In the genomic region with DNA sequence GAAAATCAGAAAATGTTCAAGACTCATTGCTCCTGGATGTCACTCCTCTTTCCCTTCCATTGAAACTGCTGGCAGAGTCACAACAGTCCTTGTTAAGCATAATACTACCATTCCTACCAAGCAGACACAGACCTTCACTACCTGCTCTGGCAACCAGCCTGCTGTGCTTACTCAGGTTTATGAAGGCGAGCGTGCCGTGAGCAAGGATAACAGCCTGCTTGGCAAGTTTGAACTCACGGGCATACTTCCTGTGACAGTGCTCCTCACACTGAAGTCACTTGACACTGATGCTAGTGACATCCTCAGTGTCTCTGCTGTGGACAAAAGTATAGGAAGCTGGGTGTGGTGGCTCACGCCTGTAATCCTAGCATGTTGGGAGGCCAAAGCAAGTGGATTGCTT, we compare ENCODE assay signal across 15 cellular contexts. TPM values are rescaled to one million over a fixed set of nuclear protein-coding genes. Genes with fewer than 3 reads are reported as not detected.
DNase-seq lines count a peak whose midpoint lies in the region; ATAC-seq, FAIRE-seq and TF ChIP-seq lines count a peak whose summit lies in the region.
"Had no signal": no experiment of that assay in that cellular context is flagged by ENCODE, and none has a peak within 500 bp of the region (broad histone marks: within the 10 kb centered on the region; RNA-seq: fewer than 3 reads in every experiment).

No MANE protein-coding gene starts in this region.

- no peaks in the 10 kb centered on the region for H3K36me3 ChIP-seq in bronchial epithelial cell (ENCODE audit: control insufficient read depth, insufficient read depth, low read length)
- H3K36me3 ChIP-seq in mucosa of descending colon (ENCODE audit: low read depth): no peaks in the 10 kb centered on the region
- H3K36me3 ChIP-seq: BE2C, HAP-1 had no signal

- FAIRE-seq in bronchial epithelial cell (lab: Jason Lieb, UNC): peak; percentile 80
- FAIRE-seq: GM12892, H1 had no signal

- peak; percentile 30 for ATAC-seq in mucosa of descending colon
- ATAC-seq in HG02763 (IDR thresholded peaks at IDR 0.05; ENCODE audit: unreplicated experiment): no peak

- H3K27me3 Mint-ChIP-seq in activated CD4-positive, alpha-beta T cell treated with anti-CD3 and anti-CD28 coated beads, Interleukin-2, amount 10 ng/mL, durations not matched to agents 24 days and 14 days: peaks cover 13% of the 10 kb centered on the region
- H3K27me3 Mint-ChIP-seq in activated T-cell treated with anti-CD3 and anti-CD28 coated beads, Interleukin-2, amount 50 U/mL, for 24 hours: no peaks in the 10 kb centered on the region

- H3K4me3 Mint-ChIP-seq in activated CD4-positive, alpha-beta T cell treated with anti-CD3 and anti-CD28 coated beads, Interleukin-2, amount 10 ng/mL, durations not matched to agents 24 days and 14 days: no peak overlapping the region
- no peak overlapping the region for H3K4me3 Mint-ChIP-seq in activated T-cell treated with anti-CD3 and anti-CD28 coated beads, Interleukin-2, amount 50 U/mL, for 24 hours
- H3K4me3 Mint-ChIP-seq: CD4-positive, alpha-beta memory T cell; IgD-negative memory B cell had no signal

- DNase-seq in activated CD4-positive, alpha-beta T cell treated with anti-CD3 and anti-CD28 coated beads, Interleukin-2, amount 10 ng/mL, durations not matched to agents 24 days and 14 days: peak; percentile 52
- DNase-seq in activated CD4-positive, alpha-beta T cell treated with anti-CD3 and anti-CD28 coated beads, Interleukin-2, amount 50 U/mL, for 4 hours: no peak
- peak; percentile 48 for DNase-seq in bronchial epithelial cell (ENCODE audit: low read depth)
- no peak for DNase-seq in mucosa of descending colon
- no peak for DNase-seq in activated T-cell treated with anti-CD3 and anti-CD28 coated beads, Interleukin-2, amount 50 U/mL, for 24 hours
- no peak for DNase-seq in Ammon's horn (ENCODE audit: low spot score)
- DNase-seq: BE2C; CD4-positive, alpha-beta memory T cell; DND-41; GDM1 had no signal

- H3K27me3 ChIP-seq in bronchial epithelial cell (ENCODE audit: control insufficient read depth, insufficient read depth, low read length): peaks cover 4% of the 10 kb centered on the region
- H3K27me3 ChIP-seq: BE2C had no signal

- no peaks in the 10 kb centered on the region for H3K4me1 Mint-ChIP-seq in activated CD4-positive, alpha-beta T cell treated with anti-CD3 and anti-CD28 coated beads, Interleukin-2, amount 10 ng/mL, durations not matched to agents 24 days and 14 days
- H3K4me1 Mint-ChIP-seq in activated T-cell treated with anti-CD3 and anti-CD28 coated beads, Interleukin-2, amount 50 U/mL, for 24 hours (ENCODE audit: low read depth): no peaks in the 10 kb centered on the region

- no peaks in the 10 kb centered on the region for H3K9me3 Mint-ChIP-seq in activated CD4-positive, alpha-beta T cell treated with anti-CD3 and anti-CD28 coated beads, Interleukin-2, amount 10 ng/mL, durations not matched to agents 24 days and 14 days
- no peaks in the 10 kb centered on the region for H3K9me3 Mint-ChIP-seq in activated T-cell treated with anti-CD3 and anti-CD28 coated beads, Interleukin-2, amount 50 U/mL, for 24 hours
- H3K9me3 Mint-ChIP-seq: CD4-positive, alpha-beta memory T cell; IgD-negative memory B cell had no signal

- H3K4me1 ChIP-seq in mucosa of descending colon (ENCODE audit: low read depth): no peaks in the 10 kb centered on the region
- H3K4me1 ChIP-seq: BE2C, HAP-1 had no signal

- TF ChIP-seq CTCF in bronchial epithelial cell (IDR thresholded peaks at IDR 0.05; ENCODE audit: insufficient read depth, low read length, severe bottlenecking): no peak
- no peak for TF ChIP-seq CTCF in mucosa of descending colon (IDR thresholded peaks at IDR 0.05)

- H3K9me3 ChIP-seq in mucosa of descending colon: no peaks in the 10 kb centered on the region
- H3K9me3 ChIP-seq: BE2C, HAP-1 had no signal

- no peak overlapping the region for H3K27ac Mint-ChIP-seq in activated CD4-positive, alpha-beta T cell treated with anti-CD3 and anti-CD28 coated beads, Interleukin-2, amount 10 ng/mL, durations not matched to agents 24 days and 14 days
- H3K27ac Mint-ChIP-seq in activated T-cell treated with anti-CD3 and anti-CD28 coated beads, Interleukin-2, amount 50 U/mL, for 24 hours: no peak overlapping the region

- intact Hi-C loops in activated CD4-positive, alpha-beta T cell treated with anti-CD3 and anti-CD28 coated beads, Interleukin-2, amount 10 ng/mL, durations not matched to agents 24 days and 14 days (cut with micrococcal nuclease): no loop called here
- intact Hi-C loops in mucosa of descending colon (cut with DNase I, micrococcal nuclease): no loop called here

- no peaks in the 10 kb centered on the region for H3K36me3 Mint-ChIP-seq in activated CD4-positive, alpha-beta T cell treated with anti-CD3 and anti-CD28 coated beads, Interleukin-2, amount 10 ng/mL, durations not matched to agents 24 days and 14 days (ENCODE audit: low read depth)
- no peaks in the 10 kb centered on the region for H3K36me3 Mint-ChIP-seq in activated T-cell treated with anti-CD3 and anti-CD28 coated beads, Interleukin-2, amount 50 U/mL, for 24 hours (ENCODE audit: low read depth)
- H3K36me3 Mint-ChIP-seq: CD4-positive, alpha-beta memory T cell; IgD-negative memory B cell had no signal

- H3K4me3 ChIP-seq in bronchial epithelial cell (ENCODE audit: low read depth, low read length): no peak overlapping the region
- H3K4me3 ChIP-seq in mucosa of descending colon: no peak overlapping the region
- H3K4me3 ChIP-seq: HAP-1 had no signal

RNA-seq across cellular contexts. Expression of a gene that starts 15.7 kb away (rescaled TPM):
- 2.3 and 3.0 TPM in 2 replicates for total RNA-seq in activated CD4-positive, alpha-beta T cell treated with anti-CD3 and anti-CD28 coated beads, Interleukin-2, amount 10 ng/mL, durations not matched to agents 24 days and 14 days
- total RNA-seq in bronchial epithelial cell (4.5 and 4.6 TPM in 2 replicates), mucosa of descending colon (10 to 100 TPM; 21.4 to 39.8 (median 23.4) TPM)

RNA-seq across cellular contexts. Expression of a gene that starts 21.1 kb away (rescaled TPM):
- total RNA-seq in activated CD4-positive, alpha-beta T cell treated with anti-CD3 and anti-CD28 coated beads, Interleukin-2, amount 10 ng/mL, durations not matched to agents 24 days and 14 days: 43.4 and 44.1 TPM in 2 replicates
- total RNA-seq in bronchial epithelial cell (2.4 and 3.2 TPM in 2 replicates), mucosa of descending colon (10 to 100 TPM; 16.5 to 22.4 (median 20.5) TPM)

Comparison
In these comparisons a context has a peak if more than half of its experiments do, and no peak if none do; other contexts are left out.
1. DNase-seq: peak in activated CD4-positive, alpha-beta T cell treated with anti-CD3 and anti-CD28 coated beads, Interleukin-2, amount 10 ng/mL, durations not matched to agents 24 days and 14 days (single experiment) and bronchial epithelial cell (single experiment); none in activated CD4-positive, alpha-beta T cell treated with anti-CD3 and anti-CD28 coated beads, Interleukin-2, amount 50 U/mL, for 4 hours (0 of 2), mucosa of descending colon (0 of 3), activated T-cell treated with anti-CD3 and anti-CD28 coated beads, Interleukin-2, amount 50 U/mL, for 24 hours (single experiment) and Ammon's horn (single experiment).